ENCODE assay signal across 8 cellular contexts in the genomic region with DNA sequence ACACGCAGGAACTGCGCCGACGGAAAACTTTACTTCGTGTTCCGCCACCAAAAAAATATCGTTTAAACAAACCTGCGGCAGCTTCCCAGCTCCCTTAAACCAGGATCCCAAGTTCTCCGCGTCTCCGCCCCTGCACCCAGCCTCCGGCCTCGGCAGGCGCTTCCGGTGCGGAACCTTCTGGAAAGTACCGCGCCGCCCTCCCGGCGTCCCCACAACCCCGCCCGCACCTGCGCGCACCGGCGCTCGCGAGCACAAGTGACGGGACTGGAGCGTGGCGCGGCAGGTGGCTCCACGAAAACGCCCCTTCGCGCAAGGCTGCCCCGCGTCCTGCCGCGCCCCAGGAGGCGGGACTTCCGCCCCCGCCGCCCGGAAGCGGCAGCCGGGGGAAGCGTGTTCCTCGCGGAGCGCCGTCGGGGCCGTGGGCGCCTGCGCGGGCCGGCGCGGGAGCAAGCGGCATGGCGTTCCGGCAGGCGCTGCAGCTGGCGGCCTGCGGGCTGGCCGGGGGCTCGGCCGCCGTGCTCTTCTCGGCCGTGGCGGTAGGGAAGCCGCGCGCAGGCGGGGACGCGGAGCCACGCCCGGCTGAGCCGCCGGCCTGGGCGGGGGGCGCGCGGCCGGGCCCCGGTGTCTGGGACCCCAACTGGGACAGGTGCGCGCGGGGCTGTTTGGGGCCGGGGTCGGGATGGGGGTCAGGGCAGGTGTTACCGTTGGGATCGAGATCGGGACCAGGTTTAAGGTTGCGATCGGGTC. TPM values are rescaled to one million over a fixed set of nuclear protein-coding genes. Genes with fewer than 3 reads are reported as not detected.
DNase-seq lines count a peak whose midpoint lies in the region; ATAC-seq and TF ChIP-seq lines count a peak whose summit lies in the region.

A gene (plus strand): TSS at position 421 of the 747 bp plus-strand sequence. CDS start 35 bp downstream, at position 456.

- TF ChIP-seq EP300 in upper lobe of left lung (IDR thresholded peaks at IDR 0.05) = peak in 1 of 4 donors; percentile 4

- no peaks in the 10 kb centered on the region for H3K27me3 ChIP-seq in heart left ventricle
- H3K27me3 ChIP-seq in upper lobe of left lung = no peaks in the 10 kb centered on the region

- H3K9me3 Mint-ChIP-seq in activated naive CD8-positive, alpha-beta T cell treated with anti-CD3 and anti-CD28 coated beads, Interleukin-2, amount 50 U/mL, for 24 hours = peaks cover 6% of the 10 kb centered on the region

- DNase-seq in GM13976 (ENCODE audit: low spot score) (peak; percentile 97), NCI-H1417 (lab: John Stamatoyannopoulos, UW) (peak; percentile 93 to 95 (median 95)), T follicular helper cell (ENCODE audit: low read depth) (peak; percentile 92), heart left ventricle (peak; percentile 80 to 92 (median 85)), posterior vena cava (ENCODE audit: low spot score) (peak; percentile 94), upper lobe of left lung (peak; percentile 86 to 98)
- peak; percentile 86 for DNase-seq in activated naive CD8-positive, alpha-beta T cell treated with anti-CD3 and anti-CD28 coated beads, Interleukin-2, amount 50 U/mL, for 24 hours

- H3K9me3 ChIP-seq in heart left ventricle = no peaks in the 10 kb centered on the region
- no peaks in the 10 kb centered on the region for H3K9me3 ChIP-seq in upper lobe of left lung

- peak in 1 of 2 donors; percentile 75 for TF ChIP-seq POLR2A in heart left ventricle (IDR thresholded peaks at IDR 0.05)
- peak in 2 of 4 donors; percentile 30 to 82 for TF ChIP-seq POLR2A in upper lobe of left lung (IDR thresholded peaks at IDR 0.05)

- peaks cover 0 to 12% (median 8%) of the 10 kb centered on the region in 9 donors for H3K36me3 ChIP-seq in heart left ventricle
- peaks cover 0 to 9% (median 7%) of the 10 kb centered on the region in 4 donors for H3K36me3 ChIP-seq in upper lobe of left lung

- H3K27ac Mint-ChIP-seq in activated naive CD8-positive, alpha-beta T cell treated with anti-CD3 and anti-CD28 coated beads, Interleukin-2, amount 50 U/mL, for 24 hours = peak within 1 kb of the TSS; percentile 77

- in situ Hi-C loops in GM13976 (cut with MboI; ENCODE audit: low sequenced_read_pairs, unreplicated experiment) = no loop called here

- 0% methylated on average over 39 to 100 of the region's 100 CpGs for WGBS in heart left ventricle, 4 donors
- 0% methylated on average over 6 to 42 of the region's 100 CpGs for WGBS in upper lobe of left lung, 2 donors

- H3K27me3 Mint-ChIP-seq in activated naive CD8-positive, alpha-beta T cell treated with anti-CD3 and anti-CD28 coated beads, Interleukin-2, amount 50 U/mL, for 24 hours = no peaks in the 10 kb centered on the region

- TF ChIP-seq CTCF in GM13976 (IDR thresholded peaks at IDR 0.05; ENCODE audit: borderline replicate concordance, control extremely low read depth, extremely low read depth, insufficient read depth, missing control alignments) = no peak
- TF ChIP-seq CTCF in heart left ventricle (IDR thresholded peaks at IDR 0.05) = peak in 1 of 12 donors; percentile 7
- peak in 1 of 6 experiments; percentile 26 for TF ChIP-seq CTCF in upper lobe of left lung (IDR thresholded peaks at IDR 0.05)

- peak; percentile 95 for ATAC-seq in HG02798 (IDR thresholded peaks at IDR 0.05; ENCODE audit: poor library complexity, unreplicated experiment)
- ATAC-seq in activated naive CD8-positive, alpha-beta T cell treated with anti-CD3 and anti-CD28 coated beads, Interleukin-2, amount 50 U/mL, for 24 hours = peak; percentile 93
- ATAC-seq in heart left ventricle = peak; percentile 81 to 96 (median 94)
- ATAC-seq in upper lobe of left lung (ENCODE audit: low FRiP score in 2 of 2) = peak; percentile 94 to 98

- intact Hi-C loops in heart left ventricle (cut with DNase I) = loop anchor here in 1 of 10 donors (2.0 kb wide), 1 partner anchor 56 kb away; no protein-coding TSS in a partner anchor
- intact Hi-C loops in posterior vena cava (cut with DNase I) = no loop called here

- H3K4me3 ChIP-seq in heart left ventricle (peak within 1 kb of the TSS; percentile 67 to 99 (median 84)), upper lobe of left lung (peak within 1 kb of the TSS; percentile 55 to 99 (median 96))

- H3K4me3 Mint-ChIP-seq in activated naive CD8-positive, alpha-beta T cell treated with anti-CD3 and anti-CD28 coated beads, Interleukin-2, amount 50 U/mL, for 24 hours = peak within 1 kb of the TSS; percentile 87

- H3K4me1 Mint-ChIP-seq in activated naive CD8-positive, alpha-beta T cell treated with anti-CD3 and anti-CD28 coated beads, Interleukin-2, amount 50 U/mL, for 24 hours = peaks cover 31% of the 10 kb centered on the region

- H3K4me1 ChIP-seq in heart left ventricle = peaks cover 0 to 23% (median 16%) of the 10 kb centered on the region in 12 donors
- peaks cover 13 to 25% (median 21%) of the 10 kb centered on the region in 4 donors for H3K4me1 ChIP-seq in upper lobe of left lung

- peaks cover 28% of the 10 kb centered on the region for H3K36me3 Mint-ChIP-seq in activated naive CD8-positive, alpha-beta T cell treated with anti-CD3 and anti-CD28 coated beads, Interleukin-2, amount 50 U/mL, for 24 hours (ENCODE audit: low read depth)

- peak within 1 kb of the TSS; percentile 44 to 92 (median 86) for H3K27ac ChIP-seq in heart left ventricle
- H3K27ac ChIP-seq in upper lobe of left lung = peak within 1 kb of the TSS; percentile 49 to 85 (median 72)

RNA-seq across cellular contexts. Expression of the gene that starts here (rescaled TPM):
- total RNA-seq in heart left ventricle (10 to 100 TPM; 21.2 to 46.5 (median 27.6) TPM), posterior vena cava (10 to 100 TPM; 20.0 to 24.2 TPM), upper lobe of left lung (10 to 100 TPM; 16.8 to 38.6 (median 23.3) TPM)
- polyA plus RNA-seq in heart left ventricle = 10 to 100 TPM; 20.7 to 31.8 TPM

Comparison
In these comparisons a context has a peak if more than half of its experiments do, and no peak if none do; other contexts are left out.
1. Peak in every context shown above with its lines: DNase-seq, ATAC-seq, H3K4me3 ChIP-seq and H3K27ac ChIP-seq.